ENCODE assay signal across 12 cellular contexts in the genomic region with DNA sequence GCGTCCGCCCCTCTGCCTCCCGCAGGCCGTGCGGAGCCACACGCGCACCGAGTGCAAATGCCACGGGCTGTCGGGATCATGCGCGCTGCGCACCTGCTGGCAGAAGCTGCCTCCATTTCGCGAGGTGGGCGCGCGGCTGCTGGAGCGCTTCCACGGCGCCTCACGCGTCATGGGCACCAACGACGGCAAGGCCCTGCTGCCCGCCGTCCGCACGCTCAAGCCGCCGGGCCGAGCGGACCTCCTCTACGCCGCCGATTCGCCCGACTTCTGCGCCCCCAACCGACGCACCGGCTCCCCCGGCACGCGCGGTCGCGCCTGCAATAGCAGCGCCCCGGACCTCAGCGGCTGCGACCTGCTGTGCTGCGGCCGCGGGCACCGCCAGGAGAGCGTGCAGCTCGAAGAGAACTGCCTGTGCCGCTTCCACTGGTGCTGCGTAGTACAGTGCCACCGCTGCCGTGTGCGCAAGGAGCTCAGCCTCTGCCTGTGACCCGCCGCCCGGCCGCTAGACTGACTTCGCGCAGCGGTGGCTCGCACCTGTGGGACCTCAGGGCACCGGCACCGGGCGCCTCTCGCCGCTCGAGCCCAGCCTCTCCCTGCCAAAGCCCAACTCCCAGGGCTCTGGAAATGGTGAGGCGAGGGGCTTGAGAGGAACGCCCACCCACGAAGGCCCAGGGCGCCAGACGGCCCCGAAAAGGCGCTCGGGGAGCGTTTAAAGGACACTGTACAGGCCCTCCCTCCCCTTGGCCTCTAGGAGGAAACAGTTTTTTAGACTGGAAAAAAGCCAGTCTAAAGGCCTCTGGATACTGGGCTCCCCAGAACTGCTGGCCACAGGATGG. TPM values are rescaled to one million over a fixed set of nuclear protein-coding genes. Genes with fewer than 3 reads are reported as not detected.
DNase-seq lines count a peak whose midpoint lies in the region; ATAC-seq and TF ChIP-seq lines count a peak whose summit lies in the region.
"Had no signal": no experiment of that assay in that cellular context is flagged by ENCODE, and none has a peak within 500 bp of the region (broad histone marks: within the 10 kb centered on the region; RNA-seq: fewer than 3 reads in every experiment).

No MANE protein-coding gene starts in this region.

- no peak overlapping the region for H3K9ac ChIP-seq in IMR-90 (ENCODE audit: low read depth, low read length)
- H3K9ac ChIP-seq in neuronal stem cell (ENCODE audit: low read depth, low read length, poor library complexity): no peak overlapping the region

- H3K9me1 ChIP-seq in IMR-90 (ENCODE audit: insufficient read depth, low read length): no peaks in the 10 kb centered on the region

- POLR2A ChIA-PET in IMR-90 (lab: Charles Lee; ENCODE audit: unreplicated experiment): no interaction called here

- H2BK120ac ChIP-seq in IMR-90 (ENCODE audit: low read depth, low read length): no peak overlapping the region
- H2BK120ac ChIP-seq in neuronal stem cell (ENCODE audit: low read depth, low read length): no peak overlapping the region

- no peak overlapping the region for H4K5ac ChIP-seq in IMR-90 (ENCODE audit: low read depth, low read length)

- H2BK12ac ChIP-seq in neuronal stem cell (ENCODE audit: low read length): no peak overlapping the region

- H3K9me3 ChIP-seq in IMR-90 (ENCODE audit: control insufficient read depth, insufficient read depth, low read length) (peaks cover 2% of the 10 kb centered on the region), neuronal stem cell (replicated peaks in 1 of 2; ENCODE audit: control insufficient read depth in 2 of 2, insufficient read depth in 1 of 2, low read depth in 1 of 2, low read length in 2 of 2) (peaks cover 0 to 8% of the 10 kb centered on the region in 2 donors), tibial artery (no peaks in the 10 kb centered on the region)

- TF ChIP-seq RAD21 in IMR-90 (IDR thresholded peaks at IDR 0.05; ENCODE audit: low read length): no peak

- H4K20me1 ChIP-seq in IMR-90 (ENCODE audit: insufficient read depth, low read length): no peaks in the 10 kb centered on the region

- no TSS peak for BruUV-seq in IMR-90 (replicated peaks; lab: Mats Ljungman, UMichigan)

- peak overlapping the region; percentile 46 for H2AFZ ChIP-seq in IMR-90 (replicated peaks; ENCODE audit: low read length, poor library complexity)
- H2AFZ ChIP-seq in neuronal stem cell (ENCODE audit: low read length): peak overlapping the region; percentile 56

- H4K8ac ChIP-seq in IMR-90 (ENCODE audit: low read depth in 2 of 2, low read length in 2 of 2) (no peak overlapping the region), neuronal stem cell (ENCODE audit: low read depth, low read length) (no peak overlapping the region)

- no peak overlapping the region for H3K4ac ChIP-seq in IMR-90 (ENCODE audit: low read depth, low read length)
- no peak overlapping the region for H3K4ac ChIP-seq in neuronal stem cell (ENCODE audit: low read length)

- H3K36me3 ChIP-seq in IMR-90 (ENCODE audit: control insufficient read depth, insufficient read depth, low read length): no peaks in the 10 kb centered on the region
- no peaks in the 10 kb centered on the region for H3K36me3 ChIP-seq in neuronal stem cell (replicated peaks in 1 of 2; ENCODE audit: control insufficient read depth in 2 of 2, insufficient read depth in 2 of 2, low read length in 2 of 2)
- H3K36me3 ChIP-seq in tibial artery: no peaks in the 10 kb centered on the region

- no peak overlapping the region for H3K27ac ChIP-seq in IMR-90 (ENCODE audit: insufficient read depth, low read length)
- no peak overlapping the region for H3K27ac ChIP-seq in dorsolateral prefrontal cortex
- H3K27ac ChIP-seq in neuronal stem cell (replicated peaks; ENCODE audit: low read length): no peak overlapping the region
- H3K27ac ChIP-seq in tibial artery: no peak overlapping the region

- no peak overlapping the region for H2BK15ac ChIP-seq in IMR-90 (ENCODE audit: low read depth, low read length)
- no peak overlapping the region for H2BK15ac ChIP-seq in neuronal stem cell (ENCODE audit: low read length)

- H4K91ac ChIP-seq in IMR-90 (ENCODE audit: insufficient read depth, low read depth, low read length) (no peak overlapping the region), neuronal stem cell (ENCODE audit: low read depth, low read length, poor library complexity) (no peak overlapping the region)

- 2% methylated on average over 32 of the region's 86 CpGs; no CpG with 5 or more reads in 1 of the 2 experiments for WGBS in IMR-90 (ENCODE audit: extremely low coverage in 2 of 2, insufficient read length in 1 of 2), 2 experiments
- no CpG with 5 or more reads among the region's 86 CpGs for WGBS in neuronal stem cell (ENCODE audit: extremely low coverage in 2 of 2, insufficient read length in 2 of 2, insufficient replicate concordance in 1 of 2), 2 donors

- H2AK5ac ChIP-seq in IMR-90 (ENCODE audit: low read depth, low read length) (no peak overlapping the region), neuronal stem cell (ENCODE audit: low read depth, low read length) (no peak overlapping the region)

- CTCF ChIA-PET in IMR-90 (lab: Yijun Ruan, JAX): interaction anchor here (4.5 kb wide), 1 partner anchor 24 kb away, joined by 49 read pairs; no protein-coding TSS in a partner anchor

- H3K18ac ChIP-seq in IMR-90 (ENCODE audit: low read depth, low read length) (no peak overlapping the region), neuronal stem cell (ENCODE audit: low read length) (peak overlapping the region; percentile 81)

- no peaks in the 10 kb centered on the region for H3K79me1 ChIP-seq in IMR-90 (ENCODE audit: low read depth in 1 of 2, low read length in 2 of 2)
- H3K79me1 ChIP-seq in neuronal stem cell (ENCODE audit: low read depth, low read length): no peaks in the 10 kb centered on the region

- intact Hi-C loops in IMR-90 (cut with micrococcal nuclease): no loop called here
- intact Hi-C loops in dorsolateral prefrontal cortex (cut with DNase I): no loop called here
- intact Hi-C loops in tibial artery (cut with DNase I; ENCODE audit: low total_unique reads): no loop called here

- in situ Hi-C loops in IMR-90 (cut with MboI; ENCODE audit: low sequenced_read_pairs): no loop called here

- dilution Hi-C loops in IMR-90 (cut with HindIII; ENCODE audit: low sequenced_read_pairs, unreplicated experiment): no loop called here

- DNase-seq in GM12864 (ENCODE audit: low read depth): no peak
- DNase-seq in IMR-90: no peak
- DNase-seq in dorsolateral prefrontal cortex: no peak
- no peak for DNase-seq in neuronal stem cell (ENCODE audit: low spot score)
- DNase-seq in tibial artery: no peak
- no peak for DNase-seq in DMS79 treated with DMSO at 0.1 percent for 48 hours (lab: John Stamatoyannopoulos, UW)
- no peak for DNase-seq in dermis blood vessel endothelial cell
- DNase-seq: cortex of kidney, NCI-H1417 had no signal

- no peaks in the 10 kb centered on the region for H3K4me1 ChIP-seq in IMR-90 (ENCODE audit: control insufficient read depth, insufficient read depth, low read length)
- H3K4me1 ChIP-seq in neuronal stem cell (ENCODE audit: control insufficient read depth in 2 of 2, insufficient read depth in 1 of 2, low read depth in 1 of 2, low read length in 2 of 2): peaks cover 0 to 7% of the 10 kb centered on the region in 2 donors
- peaks cover 0 to 27% (median 19%) of the 10 kb centered on the region in 4 donors for H3K4me1 ChIP-seq in tibial artery

- TF ChIP-seq POLR2A in IMR-90 (IDR thresholded peaks at IDR 0.05; ENCODE audit: low read depth, low read length): no peak

- peak overlapping the region; percentile 19 for H2AK9ac ChIP-seq in IMR-90 (replicated peaks; ENCODE audit: low read depth, low read length, poor library complexity)

- H3K56ac ChIP-seq in IMR-90 (ENCODE audit: extremely low read depth, insufficient read depth, low read length): no peak overlapping the region

- H3K27me3 ChIP-seq in IMR-90 (ENCODE audit: control insufficient read depth, insufficient read depth, low read length) (peaks cover 91% of the 10 kb centered on the region), dorsolateral prefrontal cortex (peaks cover 0 to 88% (median 56%) of the 10 kb centered on the region in 45 donors), neuronal stem cell (ENCODE audit: control insufficient read depth in 3 of 3, insufficient read depth in 3 of 3, low read depth in 1 of 3, low read length in 3 of 3) (peaks cover 43 to 99% (median 92%) of the 10 kb centered on the region in 3 experiments), tibial artery (peaks cover 0 to 92% of the 10 kb centered on the region in 2 donors)

- H3K23ac ChIP-seq in IMR-90 (ENCODE audit: low read depth, low read length): no peak overlapping the region
- H3K23ac ChIP-seq in neuronal stem cell (ENCODE audit: low read depth, low read length, poor library complexity): peak overlapping the region; percentile 71

- no peak for ATAC-seq in IMR-90 (ENCODE audit: low read depth)

- H2BK20ac ChIP-seq in IMR-90 (ENCODE audit: low read depth, low read length): no peak overlapping the region

- H3K14ac ChIP-seq in IMR-90 (replicated peaks; ENCODE audit: low read depth, low read length) (no peak overlapping the region), neuronal stem cell (ENCODE audit: low read length) (peak overlapping the region; percentile 17)

- H3K4me3 ChIP-seq in GM12864 (ENCODE audit: low read depth, low read length) (peak overlapping the region; percentile 4; the same call in 1 of the 2 replicates), IMR-90 (ENCODE audit: insufficient read depth, low read depth, low read length) (no peak overlapping the region), dorsolateral prefrontal cortex (peak overlapping the region in 41 of 59 donors; percentile 4 to 47 (median 27)), neuronal stem cell (ENCODE audit: low read length in 2 of 2) (peak overlapping the region in 1 of 2 donors; percentile 42), tibial artery (no peak overlapping the region)

- no peak overlapping the region for H2BK5ac ChIP-seq in IMR-90 (ENCODE audit: low read depth, low read length, poor library complexity, severe bottlenecking)
- no peak overlapping the region for H2BK5ac ChIP-seq in neuronal stem cell (ENCODE audit: low read length)

- TF ChIP-seq CTCF in GM12864 (IDR thresholded peaks at IDR 0.05; ENCODE audit: low read depth, low read length, missing control alignments) (no peak), IMR-90 (conservative IDR thresholded peaks at IDR 0.05; ENCODE audit: low read depth, low read length) (no peak), dorsolateral prefrontal cortex (IDR thresholded peaks at IDR 0.05 in 54 of 56, conservative IDR thresholded peaks at IDR 0.05 in 2 of 56; ENCODE audit: low read depth in 1 of 56, partially characterized antibody in 56 of 56) (no peak), tibial artery (IDR thresholded peaks at IDR 0.05) (no peak)

- H3K4me2 ChIP-seq in IMR-90 (ENCODE audit: low read depth, low read length) (no peak overlapping the region), neuronal stem cell (ENCODE audit: insufficient read depth, low read length, poor library complexity, severe bottlenecking) (no peak overlapping the region)

RNA-seq across cellular contexts. Expression of a gene that starts 7.1 kb away (rescaled TPM):
- not detected in 2 replicates for total RNA-seq in IMR-90 (2012; rRNA removed)
- not detected in 2 replicates for polyA plus RNA-seq in IMR-90 (2012; rRNA removed)
- polyA plus RNA-seq in IMR-90 (2012; cell fraction: cytosol; rRNA removed): not detected in 2 replicates
- not detected in 2 replicates for polyA plus RNA-seq in IMR-90 (2012; cell fraction: nucleus; rRNA removed; ENCODE audit: low replicate concordance)
- total RNA-seq in dorsolateral prefrontal cortex: 1 to 10 TPM in 70 of 120 experiments, under 1 TPM in 49, not detected in 1; 0.25 to 3.3 (median 1.1) TPM
- polyA plus RNA-seq in neuronal stem cell (2013, experiment 1 of 2): not detected
- not detected for polyA plus RNA-seq in neuronal stem cell (2013, experiment 2 of 2)
- total RNA-seq in dermis blood vessel endothelial cell: under 0.01 and 0.05 TPM in 2 replicates
- total RNA-seq: NCI-H460 had no signal
- polyA plus RNA-seq: CD14-positive monocyte had no signal

RNA-seq across cellular contexts. Expression of a gene that starts 14.0 kb away (rescaled TPM):
- total RNA-seq in IMR-90 (2012; rRNA removed) (not detected in 2 replicates), dorsolateral prefrontal cortex (1 to 10 TPM in 58 of 120 experiments, under 1 TPM in 56, not detected in 6; 0.31 to 4.9 (median 1.0) TPM), dermis blood vessel endothelial cell (not detected in 2 replicates)
- polyA plus RNA-seq in IMR-90 (2012; rRNA removed): not detected in 2 replicates
- polyA plus RNA-seq in IMR-90 (2012; cell fraction: cytosol; rRNA removed): not detected in 2 replicates
- not detected in 2 replicates for polyA plus RNA-seq in IMR-90 (2012; cell fraction: nucleus; rRNA removed; ENCODE audit: low replicate concordance)
- not detected for polyA plus RNA-seq in neuronal stem cell (2013, experiment 1 of 2)
- polyA plus RNA-seq in neuronal stem cell (2013, experiment 2 of 2): 0.03 TPM
- total RNA-seq: NCI-H460 had no signal

RNA-seq across cellular contexts. Expression of a gene that starts 42.0 kb away (rescaled TPM):
- total RNA-seq in IMR-90 (2012; rRNA removed) (not detected in 2 replicates), dorsolateral prefrontal cortex (under 1 TPM in 2 of 120 experiments, not detected in 118; 0.44 to 0.60 TPM), dermis blood vessel endothelial cell (not detected in 2 replicates)
- not detected in 2 replicates for polyA plus RNA-seq in IMR-90 (2012; rRNA removed)
- not detected in 2 replicates for polyA plus RNA-seq in IMR-90 (2012; cell fraction: cytosol; rRNA removed)
- not detected in 2 replicates for polyA plus RNA-seq in IMR-90 (2012; cell fraction: nucleus; rRNA removed; ENCODE audit: low replicate concordance)
- polyA plus RNA-seq in neuronal stem cell (2013, experiment 1 of 2): not detected
- polyA plus RNA-seq in neuronal stem cell (2013, experiment 2 of 2): not detected
- total RNA-seq: NCI-H460, RPMI7951 had no signal
- polyA plus RNA-seq: CD14-positive monocyte had no signal

Comparison
In these comparisons a context has a peak if more than half of its experiments do, and no peak if none do; other contexts are left out.
1. H3K4me3 ChIP-seq: peak in GM12864 (single experiment) and dorsolateral prefrontal cortex (41 of 59); none in IMR-90 (single experiment) and tibial artery (0 of 2).